ENCODE assay signal across 8 cellular contexts in genomic region chr7:35802102-35802466, GRCh38. TPM values are rescaled to one million over a fixed set of nuclear protein-coding genes. Genes with fewer than 3 reads are reported as not detected.
DNase-seq lines count a peak whose midpoint lies in the region; ATAC-seq and TF ChIP-seq lines count a peak whose summit lies in the region.

No MANE protein-coding gene starts in this region.

- no peak for ATAC-seq in stimulated activated naive CD8-positive, alpha-beta T cell treated with anti-CD3 and anti-CD28 coated beads, Interleukin-15, Interleukin-2, amounts not matched to agents 100 U/mL and 50 U/mL, for 24 hours
- no peak for ATAC-seq in mucosa of descending colon
- no peak for ATAC-seq in GM21367 (IDR thresholded peaks at IDR 0.05; ENCODE audit: unreplicated experiment)

- H3K4me3 ChIP-seq in cardiac fibroblast (replicated peaks in 1 of 2; ENCODE audit: low read depth in 2 of 2, low read length in 2 of 2) (peak overlapping the region; percentile 93 to 97), mucosa of descending colon (peak overlapping the region; percentile 94)

- TF ChIP-seq CTCF in cardiac fibroblast (IDR thresholded peaks at IDR 0.05; ENCODE audit: low read depth, low read length) (no peak), mucosa of descending colon (IDR thresholded peaks at IDR 0.05) (no peak)

- H3K4me1 Mint-ChIP-seq in stimulated activated naive CD8-positive, alpha-beta T cell treated with anti-CD3 and anti-CD28 coated beads, Interleukin-15, Interleukin-2, amounts not matched to agents 100 ng/mL and 50 ng/mL, for 24 hours (ENCODE audit: low read depth), result peaks cover 54% of the 10 kb centered on the region

- DNase-seq in stimulated activated naive CD8-positive, alpha-beta T cell treated with anti-CD3 and anti-CD28 coated beads, Interleukin-15, Interleukin-2, amounts not matched to agents 100 U/mL and 50 U/mL, for 24 hours, result no peak
- no peak for DNase-seq in cardiac fibroblast (ENCODE audit: low read depth in 2 of 2)
- DNase-seq in mucosa of descending colon, result no peak
- no peak for DNase-seq in head of caudate nucleus
- DNase-seq in cerebellar nuclear complex (lab: John Stamatoyannopoulos, UW), result no peak
- no peak for DNase-seq in NCI-H510A treated with DMSO at 0.1 percent for 48 hours (lab: John Stamatoyannopoulos, UW)

- no peaks in the 10 kb centered on the region for H3K9me3 Mint-ChIP-seq in stimulated activated naive CD8-positive, alpha-beta T cell treated with anti-CD3 and anti-CD28 coated beads, Interleukin-15, Interleukin-2, amounts not matched to agents 100 ng/mL and 50 ng/mL, for 24 hours

- H3K36me3 Mint-ChIP-seq in stimulated activated naive CD8-positive, alpha-beta T cell treated with anti-CD3 and anti-CD28 coated beads, Interleukin-15, Interleukin-2, amounts not matched to agents 100 ng/mL and 50 ng/mL, for 24 hours (ENCODE audit: low read depth), result peaks cover 28% of the 10 kb centered on the region

- intact Hi-C loops in mucosa of descending colon (cut with DNase I, micrococcal nuclease) (loop anchor here in 1 of 2 donors (10.0 kb wide), 1 partner anchor 103 kb away; no protein-coding TSS in a partner anchor), head of caudate nucleus (cut with DNase I) (loop anchor here (5.0 to 10.0 kb wide), 3 partner anchors 53 to 103 kb away; no protein-coding TSS in a partner anchor)

- peaks cover 9% of the 10 kb centered on the region for H3K4me1 ChIP-seq in mucosa of descending colon (ENCODE audit: low read depth)

- peaks cover 5% of the 10 kb centered on the region for H3K36me3 ChIP-seq in mucosa of descending colon (ENCODE audit: low read depth)

- no peaks in the 10 kb centered on the region for H3K27me3 Mint-ChIP-seq in stimulated activated naive CD8-positive, alpha-beta T cell treated with anti-CD3 and anti-CD28 coated beads, Interleukin-15, Interleukin-2, amounts not matched to agents 100 ng/mL and 50 ng/mL, for 24 hours

- peak overlapping the region; percentile 96 for H3K27ac Mint-ChIP-seq in stimulated activated naive CD8-positive, alpha-beta T cell treated with anti-CD3 and anti-CD28 coated beads, Interleukin-15, Interleukin-2, amounts not matched to agents 100 ng/mL and 50 ng/mL, for 24 hours

- peak overlapping the region; percentile 95 for H3K4me3 Mint-ChIP-seq in stimulated activated naive CD8-positive, alpha-beta T cell treated with anti-CD3 and anti-CD28 coated beads, Interleukin-15, Interleukin-2, amounts not matched to agents 100 ng/mL and 50 ng/mL, for 24 hours

- no peaks in the 10 kb centered on the region for H3K9me3 ChIP-seq in mucosa of descending colon

RNA-seq across cellular contexts. Expression of gene SEPTIN7, which starts 1.2 kb away (rescaled TPM):
- total RNA-seq in mucosa of descending colon, result 100 to 1,000 TPM; 115 to 215 (median 126) TPM
